8 cellular contexts compared by ENCODE assay signal in genomic region chr3:42802876-42803799, GRCh38. TPM values are rescaled to one million over a fixed set of nuclear protein-coding genes. Genes with fewer than 3 reads are reported as not detected.
DNase-seq lines count a peak whose midpoint lies in the region; ATAC-seq and TF ChIP-seq lines count a peak whose summit lies in the region.

No MANE protein-coding gene starts in this region.

- H3K9me3 ChIP-seq in iPS-15b (ENCODE audit: control insufficient read depth, insufficient read depth, low read length) (no peaks in the 10 kb centered on the region), skeletal muscle satellite cell (replicated peaks; ENCODE audit: low read length) (no peaks in the 10 kb centered on the region)

- DNase-seq in COLO668 (lab: John Stamatoyannopoulos, UW; ENCODE audit: unreplicated experiment) (peak; percentile 33), SKM-1 (lab: John Stamatoyannopoulos, UW; ENCODE audit: unreplicated experiment) (no peak)
- DNase-seq in activated naive CD8-positive, alpha-beta T cell treated with anti-CD3 and anti-CD28 coated beads, Interleukin-2, amount 50 U/mL, for 24 hours: no peak

- no peak for TF ChIP-seq RAD21 in Ishikawa (IDR thresholded peaks at IDR 0.05; ENCODE audit: low read depth)

- peak overlapping the region; percentile 88 for H3K4me2 ChIP-seq in skeletal muscle satellite cell (ENCODE audit: low read length)

- H3K4me1 ChIP-seq in iPS-15b (ENCODE audit: control insufficient read depth, insufficient read depth, low read length) (peaks cover 12% of the 10 kb centered on the region), skeletal muscle satellite cell (ENCODE audit: control insufficient read depth, insufficient read depth, low read length) (peaks cover 8% of the 10 kb centered on the region)

- no peaks in the 10 kb centered on the region for H3K36me3 ChIP-seq in iPS-15b (ENCODE audit: control insufficient read depth, insufficient read depth, low read length)
- H3K36me3 ChIP-seq in skeletal muscle satellite cell (ENCODE audit: insufficient read depth, low read length): no peaks in the 10 kb centered on the region

- H3K4me3 ChIP-seq in iPS-15b (ENCODE audit: low read depth, low read length) (peak overlapping the region; percentile 94), skeletal muscle satellite cell (ENCODE audit: low read length) (peak overlapping the region; percentile 87)

- no peaks in the 10 kb centered on the region for H3K9me3 Mint-ChIP-seq in activated naive CD8-positive, alpha-beta T cell treated with anti-CD3 and anti-CD28 coated beads, Interleukin-2, amount 50 U/mL, for 24 hours

- TF ChIP-seq EP300 in Ishikawa (IDR thresholded peaks at IDR 0.05; ENCODE audit: borderline replicate concordance): no peak

- H3K36me3 Mint-ChIP-seq in activated naive CD8-positive, alpha-beta T cell treated with anti-CD3 and anti-CD28 coated beads, Interleukin-2, amount 50 U/mL, for 24 hours (ENCODE audit: low read depth): peaks cover 12% of the 10 kb centered on the region

- H3K4me1 Mint-ChIP-seq in activated naive CD8-positive, alpha-beta T cell treated with anti-CD3 and anti-CD28 coated beads, Interleukin-2, amount 50 U/mL, for 24 hours: peaks cover 47% of the 10 kb centered on the region

- H3K27me3 ChIP-seq in iPS-15b (ENCODE audit: control insufficient read depth, insufficient read depth, low read length) (peaks cover 24% of the 10 kb centered on the region), skeletal muscle satellite cell (ENCODE audit: control insufficient read depth, insufficient read depth, low read length) (peaks cover 8% of the 10 kb centered on the region)

- H3K27ac Mint-ChIP-seq in activated naive CD8-positive, alpha-beta T cell treated with anti-CD3 and anti-CD28 coated beads, Interleukin-2, amount 50 U/mL, for 24 hours: peak overlapping the region; percentile 93

- H3K4me3 Mint-ChIP-seq in activated naive CD8-positive, alpha-beta T cell treated with anti-CD3 and anti-CD28 coated beads, Interleukin-2, amount 50 U/mL, for 24 hours: peak overlapping the region; percentile 99

- peak overlapping the region; percentile 89 for H3K9ac ChIP-seq in iPS-15b (ENCODE audit: low read depth, low read length)
- peak overlapping the region; percentile 90 for H3K9ac ChIP-seq in skeletal muscle satellite cell (ENCODE audit: low read depth, low read length)

- peaks cover 10% of the 10 kb centered on the region for H3K27me3 Mint-ChIP-seq in activated naive CD8-positive, alpha-beta T cell treated with anti-CD3 and anti-CD28 coated beads, Interleukin-2, amount 50 U/mL, for 24 hours

- no peak for ATAC-seq in activated naive CD8-positive, alpha-beta T cell treated with anti-CD3 and anti-CD28 coated beads, Interleukin-2, amount 50 U/mL, for 24 hours
- no peak for ATAC-seq in HG03135 (IDR thresholded peaks at IDR 0.05; ENCODE audit: unreplicated experiment)
- no peak for ATAC-seq in HG03378 (IDR thresholded peaks at IDR 0.05; ENCODE audit: unreplicated experiment)

TF ChIP-seq in Ishikawa, 13 proteins besides CTCF, POLR2A, EP300 and RAD21:
- TF ChIP-seq FOXM1 (IDR thresholded peaks at IDR 0.05; ENCODE audit: borderline replicate concordance, low read depth): no peak
- peak; percentile 61; the same call in 1 of the 2 replicates for TF ChIP-seq YY1 (IDR thresholded peaks at IDR 0.05; ENCODE audit: low read depth)

RNA-seq across cellular contexts. Expression of gene HIGD1A, which starts 1.2 kb away (rescaled TPM):
- total RNA-seq in skeletal muscle satellite cell (2012; rRNA removed): 216 and 245 TPM in 2 replicates

RNA-seq across cellular contexts. Expression of gene ACKR2, which starts 6.1 kb away (rescaled TPM):
- 0.22 and 0.76 TPM in 2 replicates for total RNA-seq in skeletal muscle satellite cell (2012; rRNA removed)

RNA-seq across cellular contexts. Expression of gene CCDC13, which starts 30.1 kb away (rescaled TPM):
- total RNA-seq in skeletal muscle satellite cell (2012; rRNA removed): 0.51 and 0.87 TPM in 2 replicates
